ENCODE assay signal across 10 cellular contexts in genomic region chr10:88707429-88708110, GRCh38. TPM values are rescaled to one million over a fixed set of nuclear protein-coding genes. Genes with fewer than 3 reads are reported as not detected.
DNase-seq lines count a peak whose midpoint lies in the region; ATAC-seq and FAIRE-seq lines count a peak whose summit lies in the region.
"Had no signal": no experiment of that assay in that cellular context is flagged by ENCODE, and none has a peak within 500 bp of the region (broad histone marks: within the 10 kb centered on the region; RNA-seq: fewer than 3 reads in every experiment).

No MANE protein-coding gene starts in this region.

- no peak for FAIRE-seq in urothelium cell line (lab: Jason Lieb, UNC)

- no peak for ATAC-seq in HG03354 (IDR thresholded peaks at IDR 0.05; ENCODE audit: poor library complexity, severe bottlenecking, unreplicated experiment)
- no peak for ATAC-seq in HG03039 (IDR thresholded peaks at IDR 0.05; ENCODE audit: unreplicated experiment)

- DNase-seq in stimulated activated CD4-positive, alpha-beta T cell treated with anti-CD3 and anti-CD28 coated beads, Interleukin-4, amount 100 ng/mL, for 24 hours, result peak; percentile 60
- no peak for DNase-seq in stimulated activated CD4-positive, alpha-beta T cell treated with anti-CD3 and anti-CD28 coated beads, Interleukin-4, amount 100 ng/mL, for 4 hours
- DNase-seq in RPMI7951 (ENCODE audit: low read depth), result peak; percentile 73
- DNase-seq in fibroblast of the conjunctiva (ENCODE audit: low read depth), result peak; percentile 24
- peak; percentile 40 for DNase-seq in urothelium cell line (ENCODE audit: low spot score)
- no peak for DNase-seq in NCI-H2107 treated with DMSO at 0.1 percent for 48 hours (lab: John Stamatoyannopoulos, UW; ENCODE audit: unreplicated experiment)
- DNase-seq: Caco-2 had no signal

RNA-seq across cellular contexts. Expression of gene LIPK, which starts 1.5 kb away (rescaled TPM):
- total RNA-seq in RPMI7951 (2014; rRNA removed; shearing (Covaris generic)), result not detected in 2 replicates
- total RNA-seq: Caco-2, urinary bladder had no signal

RNA-seq across cellular contexts. Expression of gene LIPF, which starts 43.3 kb away (rescaled TPM):
- total RNA-seq in RPMI7951 (2014; rRNA removed; shearing (Covaris generic)), result not detected in 2 replicates
- total RNA-seq: Caco-2, urinary bladder had no signal

RNA-seq across cellular contexts. Expression of gene LIPN, which starts 52.2 kb away (rescaled TPM):
- total RNA-seq in RPMI7951 (2014; rRNA removed; shearing (Covaris generic)), result not detected in 2 replicates
- total RNA-seq: Caco-2, urinary bladder had no signal

Comparison
In these comparisons a context has a peak if more than half of its experiments do, and no peak if none do; other contexts are left out.
1. DNase-seq: peak in stimulated activated CD4-positive, alpha-beta T cell treated with anti-CD3 and anti-CD28 coated beads, Interleukin-4, amount 100 ng/mL, for 24 hours (single experiment), RPMI7951 (single experiment), fibroblast of the conjunctiva (single experiment) and urothelium cell line (single experiment); none in stimulated activated CD4-positive, alpha-beta T cell treated with anti-CD3 and anti-CD28 coated beads, Interleukin-4, amount 100 ng/mL, for 4 hours (0 of 2) and NCI-H2107 treated with DMSO at 0.1 percent for 48 hours (single experiment).